23 cellular contexts compared by ENCODE assay signal in the genomic region with DNA sequence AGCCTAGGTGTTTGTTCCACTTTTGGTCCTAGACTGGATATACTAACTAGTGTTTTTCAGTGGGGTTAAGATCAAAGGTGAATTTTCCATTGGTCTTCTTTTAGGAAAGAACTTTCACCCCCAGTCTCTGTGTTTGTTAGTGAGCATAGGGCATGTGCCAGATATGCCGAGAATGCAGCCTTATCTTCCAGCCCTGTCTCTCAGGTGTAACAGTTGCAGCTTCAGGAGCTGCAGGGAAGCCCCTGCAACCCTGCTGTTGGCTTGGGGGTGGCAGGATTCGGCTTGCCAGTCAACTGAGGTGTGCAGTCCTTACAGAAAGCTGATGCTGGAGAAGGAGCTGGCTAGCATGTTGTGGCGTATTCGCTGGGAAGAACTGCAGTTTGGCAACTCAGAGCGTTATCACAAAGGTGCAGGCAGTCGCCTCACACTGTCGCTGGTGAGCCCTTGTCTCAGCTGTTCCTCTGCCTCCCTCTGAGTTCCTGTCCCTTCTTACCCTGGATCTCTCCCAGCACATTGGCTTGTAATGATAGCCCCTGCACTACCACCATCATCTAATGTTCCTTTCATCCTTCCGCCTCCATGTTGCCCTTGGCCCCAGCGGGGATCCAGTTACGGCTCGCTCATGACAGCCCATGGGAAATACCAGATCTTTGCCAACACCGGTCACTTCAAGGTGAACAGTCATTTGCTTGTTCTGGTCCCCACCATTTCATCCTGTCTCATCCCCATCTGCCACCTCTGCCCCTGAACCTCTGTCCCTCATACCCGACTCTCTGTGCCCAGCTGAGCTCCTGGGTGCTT. TPM values are rescaled to one million over a fixed set of nuclear protein-coding genes. Genes with fewer than 3 reads are reported as not detected.
"Had no signal": no experiment of that assay in that cellular context is flagged by ENCODE, and none has a peak within 500 bp of the region (broad histone marks: within the 10 kb centered on the region; RNA-seq: fewer than 3 reads in every experiment).

No MANE protein-coding gene starts in this region.

- H3K27me3 ChIP-seq: ascending aorta, breast epithelium, foreskin keratinocyte, heart left ventricle, ovary, sigmoid colon, transverse colon, vagina had no signal

- H3K9me3 Mint-ChIP-seq: activated T-cell treated with anti-CD3 and anti-CD28 coated beads, Interleukin-2, amount 50 U/mL, for 72 hours; immature natural killer cell had no signal

- DNase-seq: activated CD4-positive, alpha-beta T cell treated with anti-CD3 and anti-CD28 coated beads for 1 hour; activated CD4-positive, alpha-beta T cell treated with anti-CD3 and anti-CD28 coated beads, Interleukin-2, amount 50 U/mL, for 48 hours; activated gamma-delta T cell treated with Interleukin-2 at 50 U/mL for 16 hours; activated T-cell treated with anti-CD3 and anti-CD28 coated beads, Interleukin-2, amount 50 U/mL, for 72 hours; cerebellar nuclear complex; effector CD8-positive, alpha-beta T cell; foreskin keratinocyte; heart left ventricle; immature natural killer cell; lower lobe of right lung; midbrain; ovary; sigmoid colon; stimulated activated CD4-positive, alpha-beta T cell treated with anti-CD3 and anti-CD28 coated beads, Interleukin-1b, Interleukin-23, amount 100 ng/mL, for 48 hours; substantia nigra; T-helper 1 cell; T1000; transverse colon had no signal

- H3K4me3 ChIP-seq: ascending aorta, breast epithelium, heart left ventricle, lower lobe of right lung, ovary, sigmoid colon, transverse colon, vagina had no signal

- H3K27ac Mint-ChIP-seq: activated T-cell treated with anti-CD3 and anti-CD28 coated beads, Interleukin-2, amount 50 U/mL, for 72 hours; immature natural killer cell had no signal

- H3K4me1 ChIP-seq: breast epithelium, lower lobe of right lung, sigmoid colon, transverse colon had no signal

- H3K9me3 ChIP-seq: ascending aorta, breast epithelium, heart left ventricle, lower lobe of right lung, ovary, sigmoid colon, transverse colon, vagina had no signal

- H3K4me3 Mint-ChIP-seq: activated T-cell treated with anti-CD3 and anti-CD28 coated beads, Interleukin-2, amount 50 U/mL, for 72 hours; immature natural killer cell had no signal

- H3K4me1 Mint-ChIP-seq: immature natural killer cell had no signal

- H3K36me3 ChIP-seq: breast epithelium, ovary had no signal

- H3K27ac ChIP-seq: ascending aorta, breast epithelium, foreskin keratinocyte, heart left ventricle, lower lobe of right lung, ovary, sigmoid colon, transverse colon, vagina had no signal

- ATAC-seq: activated T-cell treated with anti-CD3 and anti-CD28 coated beads, Interleukin-2, amount 50 U/mL, for 72 hours; foreskin keratinocyte; heart left ventricle; SK-N-SH treated with all-trans-retinoic acid at 6 μM for 48 hours had no signal

RNA-seq across cellular contexts. Expression of gene SPAG8, which starts 10.5 kb away (rescaled TPM):
- total RNA-seq: ascending aorta, vagina had no signal

RNA-seq across cellular contexts. Expression of gene FAM221B, which starts 27.0 kb away (rescaled TPM):
- total RNA-seq: activated T-cell treated with anti-CD3 and anti-CD28 coated beads, Interleukin-2, amount 50 U/mL, for 72 hours; ascending aorta; foreskin keratinocyte; heart left ventricle; myocyte; ovary; sigmoid colon; vagina had no signal
- polyA plus RNA-seq: foreskin keratinocyte, heart left ventricle, immature natural killer cell, ovary had no signal
